In genomic region chr3:134437211-134437752, GRCh38 we compare ENCODE assay signal across 16 cellular contexts.
"Had no signal": no experiment of that assay in that cellular context is flagged by ENCODE, and none has a peak within 500 bp of the region (broad histone marks: within the 10 kb centered on the region; RNA-seq: fewer than 3 reads in every experiment).

No MANE protein-coding gene starts in this region.

- H3K36me3 Mint-ChIP-seq: activated naive CD4-positive, alpha-beta T cell treated with anti-CD3 and anti-CD28 coated beads, Interleukin-2, amount 10 ng/mL, durations not matched to agents 7 days and 5 days; immature natural killer cell; stimulated activated naive B cell treated with anti-CD40 and anti-IgM and Interleukin-4, amounts not matched to agents 10 μg/mL and 1 μg/mL and 100 μg/mL, for 72 hours had no signal

- H3K36me3 ChIP-seq: gastrocnemius medialis, heart left ventricle, thyroid gland, vagina had no signal

- H3K9me3 Mint-ChIP-seq: activated naive CD4-positive, alpha-beta T cell treated with anti-CD3 and anti-CD28 coated beads, Interleukin-2, amount 10 ng/mL, durations not matched to agents 7 days and 5 days; immature natural killer cell had no signal

- H3K27ac Mint-ChIP-seq: activated naive CD4-positive, alpha-beta T cell treated with anti-CD3 and anti-CD28 coated beads, Interleukin-2, amount 10 ng/mL, durations not matched to agents 7 days and 5 days; immature natural killer cell; stimulated activated naive B cell treated with anti-CD40 and anti-IgM and Interleukin-4, amounts not matched to agents 10 μg/mL and 1 μg/mL and 100 μg/mL, for 72 hours had no signal

- H3K4me1 Mint-ChIP-seq: activated naive CD4-positive, alpha-beta T cell treated with anti-CD3 and anti-CD28 coated beads, Interleukin-2, amount 10 ng/mL, durations not matched to agents 7 days and 5 days; immature natural killer cell had no signal

- H3K4me3 ChIP-seq: gastrocnemius medialis, heart left ventricle, lung, thyroid gland, vagina had no signal

- DNase-seq: activated CD4-positive, alpha-beta T cell treated with anti-CD3 and anti-CD28 coated beads, Interleukin-2, amount 50 U/mL, for 48 hours; activated CD4-positive, CD25-positive, alpha-beta regulatory T cell treated with anti-CD3 and anti-CD28 coated beads, Interleukin-2, amount 50 U/mL, for 72 hours; activated naive CD4-positive, alpha-beta T cell treated with anti-CD3 and anti-CD28 coated beads, Interleukin-2, amount 10 ng/mL, durations not matched to agents 7 days and 5 days; caudate nucleus; gastrocnemius medialis; heart left ventricle; immature natural killer cell; left colon; stimulated activated CD4-positive, alpha-beta T cell treated with anti-CD3 and anti-CD28 coated beads, Interleukin-4, amount 100 ng/mL, for 1 hour; stimulated activated naive B cell treated with anti-CD40 and anti-IgM and Interleukin-4, amounts not matched to agents 10 μg/mL and 1 μg/mL and 100 μg/mL, for 72 hours; T-helper 1 cell; T1000; thyroid gland had no signal

- H3K27ac ChIP-seq: gastrocnemius medialis, heart left ventricle, parathyroid adenoma, thyroid gland, vagina had no signal

- ATAC-seq: gastrocnemius medialis; heart left ventricle; left colon; stimulated activated naive B cell treated with anti-CD40 and anti-IgM and Interleukin-4, amounts not matched to agents 10 μg/mL and 1 μg/mL and 100 μg/mL, for 72 hours had no signal

- H3K9me3 ChIP-seq: gastrocnemius medialis, heart left ventricle, thyroid gland, vagina had no signal

- H3K4me3 Mint-ChIP-seq: activated naive CD4-positive, alpha-beta T cell treated with anti-CD3 and anti-CD28 coated beads, Interleukin-2, amount 10 ng/mL, durations not matched to agents 7 days and 5 days; immature natural killer cell; stimulated activated naive B cell treated with anti-CD40 and anti-IgM and Interleukin-4, amounts not matched to agents 10 μg/mL and 1 μg/mL and 100 μg/mL, for 72 hours had no signal

- H3K4me1 ChIP-seq: gastrocnemius medialis, heart left ventricle, parathyroid adenoma, vagina had no signal

- H3K27me3 ChIP-seq: gastrocnemius medialis, heart left ventricle, thyroid gland, vagina had no signal
